Comparison of ENCODE assay signal across 1 cellular context in the genomic region with DNA sequence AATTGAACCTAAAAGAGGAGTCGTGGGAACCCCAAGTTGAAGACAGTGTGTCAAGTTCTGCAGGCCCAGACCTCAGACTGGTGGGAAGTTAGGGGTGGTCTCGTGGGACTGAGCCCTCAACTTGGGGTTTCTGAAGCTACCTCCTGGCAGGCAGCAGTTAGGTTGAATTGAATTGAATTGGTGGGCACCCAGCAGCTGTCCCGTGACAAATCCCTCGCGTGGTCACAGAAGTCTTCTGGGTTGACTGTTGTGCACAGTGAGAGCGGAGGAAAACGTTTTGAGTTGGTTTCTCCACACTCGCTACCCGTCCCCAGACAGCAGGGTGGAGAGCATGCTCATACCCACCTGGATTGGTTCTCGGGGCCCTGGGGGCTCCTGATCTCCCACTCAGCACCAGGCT.
TF ChIP-seq lines count a peak whose summit lies in the region.

No MANE protein-coding gene starts in this region.

TF ChIP-seq in SK-N-SH treated with all-trans-retinoic acid at 6 μM for 48 hours, 23 proteins besides CTCF, POLR2A, EP300 and RAD21 (continued from another document):
- TF ChIP-seq, protein P1, sequence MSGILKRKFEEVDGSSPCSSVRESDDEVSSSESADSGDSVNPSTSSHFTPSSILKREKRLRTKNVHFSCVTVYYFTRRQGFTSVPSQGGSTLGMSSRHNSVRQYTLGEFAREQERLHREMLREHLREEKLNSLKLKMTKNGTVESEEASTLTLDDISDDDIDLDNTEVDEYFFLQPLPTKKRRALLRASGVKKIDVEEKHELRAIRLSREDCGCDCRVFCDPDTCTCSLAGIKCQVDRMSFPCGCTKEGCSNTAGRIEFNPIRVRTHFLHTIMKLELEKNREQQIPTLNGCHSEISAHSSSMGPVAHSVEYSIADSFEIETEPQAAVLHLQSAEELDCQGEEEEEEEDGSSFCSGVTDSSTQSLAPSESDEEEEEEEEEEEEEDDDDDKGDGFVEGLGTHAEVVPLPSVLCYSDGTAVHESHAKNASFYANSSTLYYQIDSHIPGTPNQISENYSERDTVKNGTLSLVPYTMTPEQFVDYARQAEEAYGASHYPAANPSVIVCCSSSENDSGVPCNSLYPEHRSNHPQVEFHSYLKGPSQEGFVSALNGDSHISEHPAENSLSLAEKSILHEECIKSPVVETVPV (CRISPR knock-in tag; IDR thresholded peaks at IDR 0.05): no peak
- TF ChIP-seq ZNF565 (CRISPR knock-in tag; conservative IDR thresholded peaks at IDR 0.05; ENCODE audit: low read depth) (no peak), PPARA (CRISPR knock-in tag; IDR thresholded peaks at IDR 0.05; ENCODE audit: borderline replicate concordance) (no peak), OSR1 (CRISPR knock-in tag; IDR thresholded peaks at IDR 0.05) (no peak), ZFP30 (CRISPR knock-in tag; IDR thresholded peaks at IDR 0.05) (no peak), ARNTL (CRISPR knock-in tag; IDR thresholded peaks at IDR 0.05; ENCODE audit: borderline replicate concordance, low read depth) (no peak)
- TF ChIP-seq, protein P2, sequence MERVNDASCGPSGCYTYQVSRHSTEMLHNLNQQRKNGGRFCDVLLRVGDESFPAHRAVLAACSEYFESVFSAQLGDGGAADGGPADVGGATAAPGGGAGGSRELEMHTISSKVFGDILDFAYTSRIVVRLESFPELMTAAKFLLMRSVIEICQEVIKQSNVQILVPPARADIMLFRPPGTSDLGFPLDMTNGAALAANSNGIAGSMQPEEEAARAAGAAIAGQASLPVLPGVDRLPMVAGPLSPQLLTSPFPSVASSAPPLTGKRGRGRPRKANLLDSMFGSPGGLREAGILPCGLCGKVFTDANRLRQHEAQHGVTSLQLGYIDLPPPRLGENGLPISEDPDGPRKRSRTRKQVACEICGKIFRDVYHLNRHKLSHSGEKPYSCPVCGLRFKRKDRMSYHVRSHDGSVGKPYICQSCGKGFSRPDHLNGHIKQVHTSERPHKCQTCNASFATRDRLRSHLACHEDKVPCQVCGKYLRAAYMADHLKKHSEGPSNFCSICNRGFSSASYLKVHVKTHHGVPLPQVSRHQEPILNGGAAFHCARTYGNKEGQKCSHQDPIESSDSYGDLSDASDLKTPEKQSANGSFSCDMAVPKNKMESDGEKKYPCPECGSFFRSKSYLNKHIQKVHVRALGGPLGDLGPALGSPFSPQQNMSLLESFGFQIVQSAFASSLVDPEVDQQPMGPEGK (CRISPR knock-in tag; IDR thresholded peaks at IDR 0.05; ENCODE audit: borderline replicate concordance): no peak
- TF ChIP-seq, protein P3, sequence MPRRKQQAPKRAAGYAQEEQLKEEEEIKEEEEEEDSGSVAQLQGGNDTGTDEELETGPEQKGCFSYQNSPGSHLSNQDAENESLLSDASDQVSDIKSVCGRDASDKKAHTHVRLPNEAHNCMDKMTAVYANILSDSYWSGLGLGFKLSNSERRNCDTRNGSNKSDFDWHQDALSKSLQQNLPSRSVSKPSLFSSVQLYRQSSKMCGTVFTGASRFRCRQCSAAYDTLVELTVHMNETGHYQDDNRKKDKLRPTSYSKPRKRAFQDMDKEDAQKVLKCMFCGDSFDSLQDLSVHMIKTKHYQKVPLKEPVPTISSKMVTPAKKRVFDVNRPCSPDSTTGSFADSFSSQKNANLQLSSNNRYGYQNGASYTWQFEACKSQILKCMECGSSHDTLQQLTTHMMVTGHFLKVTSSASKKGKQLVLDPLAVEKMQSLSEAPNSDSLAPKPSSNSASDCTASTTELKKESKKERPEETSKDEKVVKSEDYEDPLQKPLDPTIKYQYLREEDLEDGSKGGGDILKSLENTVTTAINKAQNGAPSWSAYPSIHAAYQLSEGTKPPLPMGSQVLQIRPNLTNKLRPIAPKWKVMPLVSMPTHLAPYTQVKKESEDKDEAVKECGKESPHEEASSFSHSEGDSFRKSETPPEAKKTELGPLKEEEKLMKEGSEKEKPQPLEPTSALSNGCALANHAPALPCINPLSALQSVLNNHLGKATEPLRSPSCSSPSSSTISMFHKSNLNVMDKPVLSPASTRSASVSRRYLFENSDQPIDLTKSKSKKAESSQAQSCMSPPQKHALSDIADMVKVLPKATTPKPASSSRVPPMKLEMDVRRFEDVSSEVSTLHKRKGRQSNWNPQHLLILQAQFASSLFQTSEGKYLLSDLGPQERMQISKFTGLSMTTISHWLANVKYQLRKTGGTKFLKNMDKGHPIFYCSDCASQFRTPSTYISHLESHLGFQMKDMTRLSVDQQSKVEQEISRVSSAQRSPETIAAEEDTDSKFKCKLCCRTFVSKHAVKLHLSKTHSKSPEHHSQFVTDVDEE (CRISPR knock-in tag; IDR thresholded peaks at IDR 0.05): no peak
